ENCODE assay signal across 26 cellular contexts in genomic region chr14:34741840-34742239, GRCh38. TPM values are rescaled to one million over a fixed set of nuclear protein-coding genes. Genes with fewer than 3 reads are reported as not detected.
A peak's percentile ranks its signal among the peaks of the same experiment; 100 is the strongest.
DNase-seq lines count a peak whose midpoint lies in the region; ATAC-seq, FAIRE-seq and TF ChIP-seq lines count a peak whose summit lies in the region.
"Had no signal": no experiment of that assay in that cellular context is flagged by ENCODE, and none has a peak within 500 bp of the region (broad histone marks: within the 10 kb centered on the region; RNA-seq: fewer than 3 reads in every experiment).

No MANE protein-coding gene starts in this region.

- 59 to 92% (median 78%) methylated on average over 1 of the region's 1 CpG for WGBS in small intestine, 3 donors

- POLR2A ChIA-PET in T-cell (lab: Charles Lee) = interaction anchor here (0.5 to 0.6 kb wide), 2 partner anchors 66 to 189 kb away, joined by 5 to 8 read pairs; no protein-coding TSS in a partner anchor

- H3K9ac ChIP-seq in DND-41 (ENCODE audit: low read depth, low read length) = no peak overlapping the region

- peaks cover 0 to 3% (median 3%) of the 10 kb centered on the region in 3 donors for H3K9me3 Mint-ChIP-seq in T-cell
- no peaks in the 10 kb centered on the region for H3K9me3 Mint-ChIP-seq in dendritic cell treated with granulocyte-macrophage colony-stimulating factor and Interleukin-4, amounts not matched to agents 40 ng/mL and 50 ng/mL, for 4 days
- H3K9me3 Mint-ChIP-seq: CD8-positive, alpha-beta T cell; T-helper 2 cell treated with Interferon-gamma antibody and Interleukin-4, amounts not matched to agents 5 μg/mL and 100 μg/mL, for 36 hours had no signal

- H3K9me3 ChIP-seq in DND-41 (ENCODE audit: insufficient read depth, low read length, severe bottlenecking) = no peaks in the 10 kb centered on the region
- H3K9me3 ChIP-seq in small intestine (ENCODE audit: control insufficient read depth, low read depth) = no peaks in the 10 kb centered on the region
- H3K9me3 ChIP-seq: testis had no signal

- H3K79me2 ChIP-seq in DND-41 (ENCODE audit: insufficient read depth, low read length) = no peaks in the 10 kb centered on the region

- H3K4me1 ChIP-seq in DND-41 (ENCODE audit: insufficient read depth, low read length) (no peaks in the 10 kb centered on the region), small intestine (ENCODE audit: control insufficient read depth in 2 of 2, insufficient read depth in 1 of 2, low read depth in 1 of 2, low read length in 1 of 2) (no peaks in the 10 kb centered on the region)
- H3K4me1 ChIP-seq: testis had no signal

- CTCF ChIA-PET in T-cell (lab: Charles Lee) = interaction anchor here (0.6 to 1.4 kb wide), 3 partner anchors 19 to 464 kb away, joined by 3 to 5 read pairs (median 5); no protein-coding TSS in a partner anchor

- no peaks in the 10 kb centered on the region for H3K27me3 Mint-ChIP-seq in T-cell
- no peaks in the 10 kb centered on the region for H3K27me3 Mint-ChIP-seq in dendritic cell treated with granulocyte-macrophage colony-stimulating factor and Interleukin-4, amounts not matched to agents 40 ng/mL and 50 ng/mL, for 4 days
- H3K27me3 Mint-ChIP-seq: activated CD4-positive, alpha-beta T cell treated with anti-CD3 and anti-CD28 coated beads for 36 hours; progenitor cell of endocrine pancreas had no signal

- H3K27ac Mint-ChIP-seq in T-cell = peak overlapping the region; percentile 65 to 78
- H3K27ac Mint-ChIP-seq in dendritic cell treated with granulocyte-macrophage colony-stimulating factor and Interleukin-4, amounts not matched to agents 40 ng/mL and 50 ng/mL, for 4 days = peak overlapping the region; percentile 56
- H3K27ac Mint-ChIP-seq: activated CD4-positive, alpha-beta T cell treated with anti-CD3 and anti-CD28 coated beads for 36 hours; activated naive CD4-positive, alpha-beta T cell treated with anti-CD3 and anti-CD28 coated beads for 36 hours; CD8-positive, alpha-beta T cell; progenitor cell of endocrine pancreas; T-helper 2 cell treated with Interferon-gamma antibody and Interleukin-4, amounts not matched to agents 5 μg/mL and 100 μg/mL, for 36 hours had no signal

- no peaks in the 10 kb centered on the region for H3K27me3 ChIP-seq in DND-41 (ENCODE audit: insufficient read depth, low read length, poor library complexity)
- no peaks in the 10 kb centered on the region for H3K27me3 ChIP-seq in small intestine (ENCODE audit: control insufficient read depth in 2 of 2, insufficient read depth in 2 of 2, low read length in 2 of 2)
- H3K27me3 ChIP-seq: testis had no signal

- intact Hi-C loops in dendritic cell treated with granulocyte-macrophage colony-stimulating factor and Interleukin-4, amounts not matched to agents 40 ng/mL and 50 ng/mL, for 4 days (cut with micrococcal nuclease) = no loop called here

- TF ChIP-seq POLR2A in erythroblast (IDR thresholded peaks at IDR 0.05; ENCODE audit: low read length) = no peak

- no peak overlapping the region for H3K4me3 ChIP-seq in DND-41 (ENCODE audit: low read depth in 1 of 2, low read length in 2 of 2)
- H3K4me3 ChIP-seq in small intestine (ENCODE audit: low read depth in 1 of 2, low read length in 2 of 2) = no peak overlapping the region
- H3K4me3 ChIP-seq: testis had no signal

- H3K27ac ChIP-seq in DND-41 (ENCODE audit: low read length) = no peak overlapping the region
- H3K27ac ChIP-seq in small intestine (ENCODE audit: low read depth in 1 of 2, low read length in 1 of 2) = no peak overlapping the region
- H3K27ac ChIP-seq: testis had no signal

- peaks cover 16 to 44% (median 18%) of the 10 kb centered on the region in 3 donors for H3K4me1 Mint-ChIP-seq in T-cell
- peaks cover 26% of the 10 kb centered on the region for H3K4me1 Mint-ChIP-seq in dendritic cell treated with granulocyte-macrophage colony-stimulating factor and Interleukin-4, amounts not matched to agents 40 ng/mL and 50 ng/mL, for 4 days (ENCODE audit: low read depth)

- H4K20me1 ChIP-seq in DND-41 (ENCODE audit: insufficient read depth, low read length) = no peaks in the 10 kb centered on the region

- no peak for DNase-seq in DND-41
- peak in 2 of 34 experiments; percentile 2 for DNase-seq in T-cell
- peak; percentile 3 for DNase-seq in small intestine
- no peak for DNase-seq in activated CD4-positive, alpha-beta T cell treated with anti-CD3 and anti-CD28 coated beads for 4 hours
- no peak for DNase-seq in erythroblast (lab: John Stamatoyannopoulos, UW)
- DNase-seq in cerebellar cortex (ENCODE audit: low spot score) = no peak
- DNase-seq: activated CD4-positive, alpha-beta T cell treated with anti-CD3 and anti-CD28 coated beads for 36 hours; activated naive CD4-positive, alpha-beta T cell treated with anti-CD3 and anti-CD28 coated beads for 36 hours; activated T-cell treated with anti-CD3 and anti-CD28 coated beads, Interleukin-2, amount 50 U/mL, for 72 hours; amniotic stem cell; CD8-positive, alpha-beta T cell; DMS153; effector memory CD4-positive, alpha-beta T cell; foreskin fibroblast; mesendoderm; NCI-H1417 treated with DMSO at 0.1 percent for 48 hours; NCI-H2107; NCI-H774; stimulated activated naive CD4-positive, alpha-beta T cell treated with Interleukin-2 at 50 U/mL for 16 hours; testis had no signal

- peak; percentile 70 for ATAC-seq in DND-41 (ENCODE audit: insufficient read depth, low read depth)
- ATAC-seq in T-cell (replicated peaks in 1 of 4) = peak in 3 of 4 experiments; percentile 57 to 73 (median 63)
- ATAC-seq: activated CD4-positive, alpha-beta T cell treated with anti-CD3 and anti-CD28 coated beads for 36 hours; CD8-positive, alpha-beta T cell; sciatic nerve; SK-N-SH treated with all-trans-retinoic acid at 6 μM for 48 hours had no signal

- no peak overlapping the region for H2AFZ ChIP-seq in DND-41 (ENCODE audit: low read depth, low read length)

- H3K36me3 ChIP-seq in DND-41 (ENCODE audit: insufficient read depth, low read length) (no peaks in the 10 kb centered on the region), small intestine (ENCODE audit: control insufficient read depth in 2 of 2, insufficient read depth in 2 of 2, low read length in 2 of 2) (no peaks in the 10 kb centered on the region)

- TF ChIP-seq CTCF in DND-41 (IDR thresholded peaks at IDR 0.05; ENCODE audit: borderline replicate concordance, extremely low read depth, low read length, poor library complexity, severe bottlenecking) = no peak

- no peak overlapping the region for H3K4me2 ChIP-seq in DND-41 (ENCODE audit: insufficient read depth, low read length)

- H3K36me3 Mint-ChIP-seq in T-cell = peaks cover 4% of the 10 kb centered on the region
- no peaks in the 10 kb centered on the region for H3K36me3 Mint-ChIP-seq in dendritic cell treated with granulocyte-macrophage colony-stimulating factor and Interleukin-4, amounts not matched to agents 40 ng/mL and 50 ng/mL, for 4 days (ENCODE audit: low read depth)
- H3K36me3 Mint-ChIP-seq: CD8-positive, alpha-beta T cell had no signal

- no peak for FAIRE-seq in small intestine (lab: Jason Lieb, UNC)
- FAIRE-seq: H54 had no signal

- peak overlapping the region in 1 of 3 donors; percentile 38 for H3K4me3 Mint-ChIP-seq in T-cell
- no peak overlapping the region for H3K4me3 Mint-ChIP-seq in dendritic cell treated with granulocyte-macrophage colony-stimulating factor and Interleukin-4, amounts not matched to agents 40 ng/mL and 50 ng/mL, for 4 days
- H3K4me3 Mint-ChIP-seq: activated CD4-positive, alpha-beta T cell treated with anti-CD3 and anti-CD28 coated beads for 36 hours; activated naive CD4-positive, alpha-beta T cell treated with anti-CD3 and anti-CD28 coated beads for 36 hours; CD8-positive, alpha-beta T cell; T-helper 2 cell treated with Interferon-gamma antibody and Interleukin-4, amounts not matched to agents 5 μg/mL and 100 μg/mL, for 36 hours had no signal

RNA-seq across cellular contexts. Expression of gene CFL2, which starts 27.4 kb away (rescaled TPM):
- total RNA-seq in T-cell = 10 to 100 TPM; 10.7 to 27.3 (median 13.9) TPM
- 10 to 100 TPM in 1 of 3 donors, 1 to 10 TPM in 2; 1.6 to 12.4 (median 9.7) TPM for polyA plus RNA-seq in small intestine
